ENCODE assay signal across 8 cellular contexts in the genomic region with DNA sequence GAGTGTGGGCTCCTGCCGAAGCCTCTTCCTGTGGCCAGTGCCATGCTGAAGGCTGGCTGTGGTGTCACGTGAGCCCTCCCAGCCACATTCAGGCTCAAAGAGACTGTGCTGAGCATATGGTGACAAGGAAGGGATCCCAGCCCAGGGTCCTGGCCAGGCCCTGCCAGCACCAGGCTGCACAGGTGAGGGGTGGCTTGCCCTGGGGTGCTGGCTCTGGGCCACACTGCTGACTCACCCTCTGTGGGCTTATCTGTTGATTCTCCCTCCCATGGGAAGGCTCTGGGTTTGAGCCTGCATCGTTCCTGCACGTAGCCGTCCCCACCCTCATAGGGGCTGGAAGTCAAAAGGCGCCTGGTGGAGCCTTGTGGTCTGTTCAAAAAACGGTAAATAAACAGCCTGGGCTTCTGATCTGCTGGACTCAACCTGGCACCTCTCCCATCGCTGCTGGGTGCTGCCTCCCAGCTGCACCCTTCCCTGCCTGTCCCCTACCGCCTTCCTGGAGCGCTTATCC. TPM values are rescaled to one million over a fixed set of nuclear protein-coding genes. Genes with fewer than 3 reads are reported as not detected.
DNase-seq lines count a peak whose midpoint lies in the region; TF ChIP-seq lines count a peak whose summit lies in the region.

No MANE protein-coding gene starts in this region.

- TF ChIP-seq CTCF in GM10248 (IDR thresholded peaks at IDR 0.05; ENCODE audit: control extremely low read depth, extremely low read depth, low read depth, missing control alignments): no peak

- CTCF ChIA-PET in GM10248 (lab: Yijun Ruan, JAX): no interaction called here

- H3K27me3 ChIP-seq in mucosa of stomach (ENCODE audit: control insufficient read depth, insufficient read depth, low read length): no peaks in the 10 kb centered on the region

- DNase-seq in ELR (ENCODE audit: low read depth) (peak; percentile 39), NCI-H460 (ENCODE audit: extremely low read depth, low read depth) (peak; percentile 13), dermis blood vessel endothelial cell (peak; percentile 37), NCI-H1105 (lab: John Stamatoyannopoulos, UW) (no peak), GM10248 (ENCODE audit: extremely low spot score) (no peak), SK-N-DZ (ENCODE audit: low spot score) (no peak), inferior parietal cortex (ENCODE audit: extremely low spot score) (no peak)

- H3K4me3 ChIP-seq in mucosa of stomach (ENCODE audit: low read length): no peak overlapping the region

- no peaks in the 10 kb centered on the region for H3K9me3 ChIP-seq in mucosa of stomach (ENCODE audit: control insufficient read depth, low read length)

- POLR2A ChIA-PET in GM10248 (lab: Yijun Ruan, JAX): no interaction called here

- H3K36me3 ChIP-seq in mucosa of stomach (ENCODE audit: control insufficient read depth, insufficient read depth, low read length): no peaks in the 10 kb centered on the region

- H3K9ac ChIP-seq in mucosa of stomach (ENCODE audit: low read length): peak overlapping the region; percentile 74

- peaks cover 89% of the 10 kb centered on the region for H3K4me1 ChIP-seq in mucosa of stomach (ENCODE audit: control insufficient read depth, insufficient read depth, low read length)

RNA-seq across cellular contexts. Expression of gene DNM2, which starts 31.1 kb away (rescaled TPM):
- 33.8 and 38.8 TPM in 2 replicates for total RNA-seq in NCI-H460 (2014; rRNA removed; shearing (Covaris generic))
- polyA plus RNA-seq in NCI-H460 (2014; cell fraction: nucleus; rRNA removed): 52.4 and 63.9 TPM in 2 replicates
- 118 and 185 TPM in 2 replicates for total RNA-seq in dermis blood vessel endothelial cell
- 40.0 and 44.8 TPM in 2 replicates for polyA plus RNA-seq in SK-N-DZ (2014; cell fraction: cytosol; rRNA removed)
- 59.9 and 69.1 TPM in 2 replicates for polyA plus RNA-seq in SK-N-DZ (2014; cell fraction: nucleus; rRNA removed)

RNA-seq across cellular contexts. Expression of gene QTRT1, which starts 47.7 kb away (rescaled TPM):
- 30.0 and 31.2 TPM in 2 replicates for total RNA-seq in NCI-H460 (2014; rRNA removed; shearing (Covaris generic))
- 228 and 240 TPM in 2 replicates for polyA plus RNA-seq in NCI-H460 (2014; cell fraction: nucleus; rRNA removed)
- 23.1 and 26.4 TPM in 2 replicates for total RNA-seq in dermis blood vessel endothelial cell
- 70.4 and 76.1 TPM in 2 replicates for polyA plus RNA-seq in SK-N-DZ (2014; cell fraction: cytosol; rRNA removed)
- 258 and 376 TPM in 2 replicates for polyA plus RNA-seq in SK-N-DZ (2014; cell fraction: nucleus; rRNA removed)

Comparison
In these comparisons a context has a peak if more than half of its experiments do, and no peak if none do; other contexts are left out.
1. DNase-seq: peak in ELR (single experiment), NCI-H460 (single experiment) and dermis blood vessel endothelial cell (single experiment); none in NCI-H1105 (single experiment), GM10248 (single experiment), SK-N-DZ (single experiment) and inferior parietal cortex (single experiment).